In the genomic region with DNA sequence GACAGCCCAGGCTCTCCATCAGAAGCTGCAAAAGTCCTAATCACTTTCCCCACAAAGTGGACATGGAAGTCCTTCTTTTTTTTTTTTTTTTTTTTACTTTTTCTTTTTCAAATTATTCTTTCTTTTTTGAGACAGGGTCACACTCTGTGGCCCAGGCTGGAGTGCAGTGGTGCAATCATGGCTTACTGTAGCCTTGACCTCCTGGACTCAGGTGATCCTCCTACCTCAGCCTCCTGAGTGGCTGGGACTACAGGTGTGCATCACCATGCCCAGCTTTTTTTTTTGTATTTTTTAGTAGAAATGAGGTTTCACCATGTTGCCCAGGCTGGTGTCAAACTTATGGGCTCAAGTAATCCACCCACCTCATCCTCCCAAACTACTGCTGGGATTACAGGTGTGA, we compare ENCODE assay signal across 11 cellular contexts. TPM values are rescaled to one million over a fixed set of nuclear protein-coding genes. Genes with fewer than 3 reads are reported as not detected.
DNase-seq lines count a peak whose midpoint lies in the region; ATAC-seq and TF ChIP-seq lines count a peak whose summit lies in the region.
"Had no signal": no experiment of that assay in that cellular context is flagged by ENCODE, and none has a peak within 500 bp of the region (broad histone marks: within the 10 kb centered on the region; RNA-seq: fewer than 3 reads in every experiment).

No MANE protein-coding gene starts in this region.

- H3K4me1 ChIP-seq in HCT116 (ENCODE audit: control insufficient read depth in 1 of 2, insufficient read depth in 2 of 2, low read length in 2 of 2): peaks cover 12 to 37% of the 10 kb centered on the region in 2 experiments; a peak in 3 of 4 replicates
- peaks cover 31% of the 10 kb centered on the region for H3K4me1 ChIP-seq in PC-9 (replicated peaks; ENCODE audit: insufficient read depth)
- H3K4me1 ChIP-seq in foreskin keratinocyte: peaks cover 30% of the 10 kb centered on the region
- H3K4me1 ChIP-seq in spleen: peaks cover 16 to 60% (median 38%) of the 10 kb centered on the region in 6 donors
- H3K4me1 ChIP-seq: BE2C had no signal

- CTCF ChIA-PET in HCT116 (lab: Charles Lee) (no interaction called here), PC-9 (lab: Charles Lee) (no interaction called here)

- POLR2A ChIA-PET in HCT116 (lab: Charles Lee) (interaction anchor here (0.7 kb wide), 1 partner anchor 13 kb away, joined by 3 read pairs; no protein-coding TSS in a partner anchor), PC-9 (lab: Charles Lee; ENCODE audit: unreplicated experiment) (no interaction called here)

- TF ChIP-seq CTCF in HCT116 (IDR thresholded peaks at IDR 0.05 in 2 of 3, conservative IDR thresholded peaks at IDR 0.05 in 1 of 3; ENCODE audit: borderline replicate concordance in 1 of 3, insufficient read depth in 1 of 3, low read depth in 2 of 3, low read length in 2 of 3): no peak
- no peak for TF ChIP-seq CTCF in PC-9 (conservative IDR thresholded peaks at IDR 0.05)
- no peak for TF ChIP-seq CTCF in foreskin keratinocyte (conservative IDR thresholded peaks at IDR 0.05)
- TF ChIP-seq CTCF in spleen (IDR thresholded peaks at IDR 0.05 in 8 of 11, conservative IDR thresholded peaks at IDR 0.05 in 3 of 11): no peak

- BruUV-seq in HCT116 (replicated peaks; lab: Mats Ljungman, UMichigan): no TSS peak
- BruUV-seq in PC-9 (replicated peaks; lab: Mats Ljungman, UMichigan): no TSS peak

- TF ChIP-seq POLR2A in HCT116 (IDR thresholded peaks at IDR 0.05; ENCODE audit: borderline replicate concordance, extremely low read depth, insufficient read depth, insufficient read length): no peak
- no peak for TF ChIP-seq POLR2A in spleen (IDR thresholded peaks at IDR 0.05)

- H3K4me3 ChIP-seq in HCT116 (replicated peaks in 1 of 2; ENCODE audit: low read depth in 1 of 2, low read length in 2 of 2) (no peak overlapping the region), PC-9 (no peak overlapping the region; the same call in 1 of the 2 replicates), spleen (no peak overlapping the region)

- ATAC-seq in HCT116 (no peak), foreskin keratinocyte (no peak), GM21737 (IDR thresholded peaks at IDR 0.05; ENCODE audit: unreplicated experiment) (no peak), HG03457 (IDR thresholded peaks at IDR 0.05; ENCODE audit: unreplicated experiment) (no peak), HG02885 (IDR thresholded peaks at IDR 0.05; ENCODE audit: poor library complexity, unreplicated experiment) (no peak), HG02870 (IDR thresholded peaks at IDR 0.05; ENCODE audit: unreplicated experiment) (no peak)

- H4K20me1 ChIP-seq in HCT116 (ENCODE audit: insufficient read depth): no peaks in the 10 kb centered on the region
- no peaks in the 10 kb centered on the region for H4K20me1 ChIP-seq in PC-9 (ENCODE audit: insufficient read depth)

- H3K27ac ChIP-seq in HCT116 (ENCODE audit: low read depth, low read length): no peak overlapping the region
- peak overlapping the region; percentile 82 for H3K27ac ChIP-seq in PC-9
- H3K27ac ChIP-seq in foreskin keratinocyte: peak overlapping the region; percentile 75
- H3K27ac ChIP-seq in spleen: peak overlapping the region in 6 of 8 donors; percentile 80 to 92 (median 87)

- no peaks in the 10 kb centered on the region for H3K9me3 ChIP-seq in HCT116 (ENCODE audit: control insufficient read depth in 1 of 2, insufficient read depth in 1 of 2, low read depth in 1 of 2, low read length in 2 of 2)
- no peaks in the 10 kb centered on the region for H3K9me3 ChIP-seq in PC-9 (ENCODE audit: insufficient read depth, low read depth)
- no peaks in the 10 kb centered on the region for H3K9me3 ChIP-seq in spleen
- H3K9me3 ChIP-seq: BE2C had no signal

- peak overlapping the region; percentile 92 for H2AFZ ChIP-seq in HCT116 (ENCODE audit: low read depth, low read length, poor library complexity, severe bottlenecking)
- H2AFZ ChIP-seq in PC-9: no peak overlapping the region

- RAD21 ChIA-PET in HCT116 (lab: Charles Lee; ENCODE audit: low non-redundant PET in 1 of 2, low total read pairs in 2 of 2, uncharacterized antibody in 2 of 2, unreplicated experiment in 2 of 2): no interaction called here

- H3K9ac ChIP-seq in HCT116 (ENCODE audit: low read length): no peak overlapping the region

- peak overlapping the region; percentile 65 for H3K4me2 ChIP-seq in HCT116 (ENCODE audit: low read length)
- peak overlapping the region; percentile 76; the same call in 1 of the 2 replicates for H3K4me2 ChIP-seq in PC-9

- peaks cover 26% of the 10 kb centered on the region for H3F3A ChIP-seq in PC-9 (ENCODE audit: insufficient read depth, low read depth)

- TF ChIP-seq RAD21 in HCT116 (IDR thresholded peaks at IDR 0.05; ENCODE audit: low read depth): no peak

- intact Hi-C loops in HCT116 (cut with micrococcal nuclease) (no loop called here), PC-9 (cut with micrococcal nuclease; ENCODE audit: unreplicated experiment) (no loop called here), spleen (cut with DNase I; ENCODE audit: low total_unique reads) (no loop called here)

- H3K27me3 ChIP-seq in HCT116 (ENCODE audit: insufficient read depth, low read length): no peaks in the 10 kb centered on the region
- no peaks in the 10 kb centered on the region for H3K27me3 ChIP-seq in PC-9 (ENCODE audit: insufficient read depth, low read depth)
- H3K27me3 ChIP-seq in foreskin keratinocyte: no peaks in the 10 kb centered on the region
- no peaks in the 10 kb centered on the region for H3K27me3 ChIP-seq in spleen (replicated peaks in 1 of 7)
- H3K27me3 ChIP-seq: BE2C had no signal

- H3K79me2 ChIP-seq in HCT116 (ENCODE audit: insufficient read depth, low read length) (no peaks in the 10 kb centered on the region), PC-9 (ENCODE audit: low read depth) (no peaks in the 10 kb centered on the region)

- H3K36me3 ChIP-seq in HCT116 (ENCODE audit: control insufficient read depth in 1 of 2, insufficient read depth in 2 of 2, low read length in 2 of 2): no peaks in the 10 kb centered on the region
- H3K36me3 ChIP-seq in PC-9 (ENCODE audit: low read depth): no peaks in the 10 kb centered on the region
- H3K36me3 ChIP-seq in spleen: no peaks in the 10 kb centered on the region
- H3K36me3 ChIP-seq: BE2C had no signal

- DNase-seq in HCT116 (ENCODE audit: low read depth, low spot score): no peak
- DNase-seq in PC-9: no peak
- DNase-seq in foreskin keratinocyte: no peak
- no peak for DNase-seq in spleen
- DNase-seq: BE2C, H7, NCI-H1048 had no signal

- no peaks in the 10 kb centered on the region for H3K9me2 ChIP-seq in HCT116 (ENCODE audit: insufficient read depth)
- H3K9me2 ChIP-seq in PC-9 (ENCODE audit: insufficient read depth): no peaks in the 10 kb centered on the region

TF ChIP-seq in HCT116, 20 proteins besides CTCF, POLR2A, EP300 and RAD21 (continues in another document):
- TF ChIP-seq ELF1 (IDR thresholded peaks at IDR 0.05; ENCODE audit: borderline replicate concordance, low read depth) (no peak), EGR1 (IDR thresholded peaks at IDR 0.05; ENCODE audit: low read depth) (no peak), JUND (IDR thresholded peaks at IDR 0.05) (no peak), REST (IDR thresholded peaks at IDR 0.05; ENCODE audit: low read depth) (no peak), ZBTB33 (IDR thresholded peaks at IDR 0.05; ENCODE audit: extremely low read depth, insufficient replicate concordance, low read length) (no peak), FOSL1 (IDR thresholded peaks at IDR 0.05; ENCODE audit: low read depth) (no peak), TCF7L2 (IDR thresholded peaks at IDR 0.05; ENCODE audit: borderline replicate concordance, extremely low read depth, insufficient read depth, insufficient read length) (no peak)

RNA-seq across cellular contexts. Expression of gene AKIRIN2, which starts 29.0 kb away (rescaled TPM):
- total RNA-seq in HCT116 (2021; ENCODE audit: unreplicated experiment): 54.8 TPM
- polyA plus RNA-seq in HCT116 (2012): 41.1 and 46.9 TPM in 2 replicates
- total RNA-seq in PC-9 (2021): 34.7 and 48.3 TPM in 2 replicates
- 23.0 and 23.3 TPM in 2 replicates for total RNA-seq in foreskin keratinocyte
- 24.7 and 26.2 TPM in 2 replicates for polyA plus RNA-seq in foreskin keratinocyte
- 100 to 1,000 TPM in 2 of 7 donors, 10 to 100 TPM in 5; 61.8 to 106 (median 89.4) TPM for total RNA-seq in spleen
- polyA plus RNA-seq in spleen: 10 to 100 TPM; 35.1 to 56.2 (median 47.8) TPM
